ENCODE assay signal across 34 cellular contexts in genomic region chr12:130223767-130224244, GRCh38.
"Had no signal": no experiment of that assay in that cellular context is flagged by ENCODE, and none has a peak within 500 bp of the region (broad histone marks: within the 10 kb centered on the region; RNA-seq: fewer than 3 reads in every experiment).

No MANE protein-coding gene starts in this region.

- H3K27me3 ChIP-seq: body of pancreas had no signal

- H3K4me3 Mint-ChIP-seq: activated B cell treated with CpG ODN at 0.5 μM for 24 hours; activated CD4-positive, alpha-beta memory T cell treated with anti-CD3 and anti-CD28 coated beads for 36 hours; activated CD4-positive, alpha-beta T cell treated with anti-CD3 and anti-CD28 coated beads for 36 hours; activated CD4-positive, alpha-beta T cell treated with anti-CD3 and anti-CD28 coated beads, Interleukin-2, amount 10 ng/mL, durations not matched to agents 24 days and 14 days; activated CD8-positive, alpha-beta memory T cell treated with anti-CD3 and anti-CD28 coated beads, Interleukin-2, amount 10 ng/mL, durations not matched to agents 7 days and 5 days; activated CD8-positive, alpha-beta T cell treated with anti-CD3 and anti-CD28 coated beads, Interleukin-2, amount 10 ng/mL, durations not matched to agents 7 days and 5 days; activated naive CD4-positive, alpha-beta T cell treated with anti-CD3 and anti-CD28 coated beads for 36 hours; activated naive CD4-positive, alpha-beta T cell treated with anti-CD3 and anti-CD28 coated beads, Interleukin-2, amount 50 U/mL, for 24 hours; activated naive CD8-positive, alpha-beta T cell treated with anti-CD3 and anti-CD28 coated beads for 36 hours; activated naive CD8-positive, alpha-beta T cell treated with anti-CD3 and anti-CD28 coated beads, Interleukin-2, amount 50 U/mL, for 24 hours; activated T-helper 1 cell treated with anti-CD3 and anti-CD28 coated beads, Interleukin-12 subunit alpha, Interleukin-12 subunit beta, Interleukin-2, Interleukin-4 antibody, amounts not matched to agents 30 ng/mL and 10 ng/mL and 1 ng/mL, durations not matched to agents 14 hours and 24 hours and 36 hours; T-helper 17 cell; T-helper 2 cell treated with Interferon-gamma antibody and Interleukin-4, amounts not matched to agents 5 μg/mL and 100 μg/mL, for 36 hours had no signal

- H3K27ac Mint-ChIP-seq: activated B cell treated with CpG ODN at 0.5 μM for 24 hours; activated CD4-positive, alpha-beta memory T cell treated with anti-CD3 and anti-CD28 coated beads for 36 hours; activated CD4-positive, alpha-beta T cell treated with anti-CD3 and anti-CD28 coated beads for 36 hours; activated CD4-positive, alpha-beta T cell treated with anti-CD3 and anti-CD28 coated beads, Interleukin-2, amount 10 ng/mL, durations not matched to agents 24 days and 14 days; activated CD8-positive, alpha-beta memory T cell treated with anti-CD3 and anti-CD28 coated beads, Interleukin-2, amount 10 ng/mL, durations not matched to agents 7 days and 5 days; activated CD8-positive, alpha-beta T cell treated with anti-CD3 and anti-CD28 coated beads, Interleukin-2, amount 10 ng/mL, durations not matched to agents 7 days and 5 days; activated naive CD4-positive, alpha-beta T cell treated with anti-CD3 and anti-CD28 coated beads for 36 hours; activated naive CD4-positive, alpha-beta T cell treated with anti-CD3 and anti-CD28 coated beads, Interleukin-2, amount 50 U/mL, for 24 hours; activated naive CD8-positive, alpha-beta T cell treated with anti-CD3 and anti-CD28 coated beads for 36 hours; activated naive CD8-positive, alpha-beta T cell treated with anti-CD3 and anti-CD28 coated beads, Interleukin-2, amount 50 U/mL, for 24 hours; activated T-helper 1 cell treated with anti-CD3 and anti-CD28 coated beads, Interleukin-12 subunit alpha, Interleukin-12 subunit beta, Interleukin-2, Interleukin-4 antibody, amounts not matched to agents 30 ng/mL and 10 ng/mL and 1 ng/mL, durations not matched to agents 14 hours and 24 hours and 36 hours; activated T-helper 2 cell treated with anti-CD3 and anti-CD28 coated beads, Interferon-gamma antibody, Interleukin-2, Interleukin-4, amounts not matched to agents 10 μg/mL and 5 μg/mL and 100 μg/mL, durations not matched to agents 14 hours and 24 hours and 36 hours; T-helper 17 cell; T-helper 2 cell treated with Interferon-gamma antibody and Interleukin-4, amounts not matched to agents 5 μg/mL and 100 μg/mL, for 36 hours had no signal

- H3K36me3 ChIP-seq: adrenal gland, heart left ventricle, WERI-Rb-1 had no signal

- DNase-seq: activated B cell treated with CpG ODN at 0.5 μM for 24 hours; activated CD4-positive, alpha-beta memory T cell treated with anti-CD3 and anti-CD28 coated beads for 36 hours; activated CD4-positive, alpha-beta T cell treated with anti-CD3 and anti-CD28 coated beads for 36 hours; activated CD4-positive, alpha-beta T cell treated with anti-CD3 and anti-CD28 coated beads, Interleukin-2, amount 10 ng/mL, durations not matched to agents 24 days and 14 days; activated CD4-positive, CD25-positive, alpha-beta regulatory T cell treated with anti-CD3 and anti-CD28 coated beads, Interleukin-2, amount 50 U/mL, for 72 hours; activated CD8-positive, alpha-beta memory T cell treated with anti-CD3 and anti-CD28 coated beads, Interleukin-2, amount 10 ng/mL, durations not matched to agents 7 days and 5 days; activated CD8-positive, alpha-beta memory T cell treated with anti-CD3 and anti-CD28 coated beads, Interleukin-2, amount 50 U/mL, for 4 hours; activated CD8-positive, alpha-beta T cell treated with anti-CD3 and anti-CD28 coated beads, Interleukin-2, amount 10 ng/mL, durations not matched to agents 7 days and 5 days; activated effector memory CD4-positive, alpha-beta T cell treated with anti-CD3 and anti-CD28 coated beads, Interleukin-2, amount 50 U/mL, for 16 hours; activated naive CD4-positive, alpha-beta T cell treated with anti-CD3 and anti-CD28 coated beads for 36 hours; activated naive CD8-positive, alpha-beta T cell treated with anti-CD3 and anti-CD28 coated beads for 36 hours; activated naive CD8-positive, alpha-beta T cell treated with anti-CD3 and anti-CD28 coated beads, Interleukin-2, amount 50 U/mL, for 24 hours; activated T-cell treated with anti-CD3 and anti-CD28 coated beads, Interleukin-2, amount 50 U/mL, for 1 hour; activated T-cell treated with anti-CD3 and anti-CD28 coated beads, Interleukin-2, amount 50 U/mL, for 48 hours; adrenal gland; amygdala; aorta; body of pancreas; caudate nucleus; cortex of kidney; dermis blood vessel endothelial cell; effector CD8-positive, alpha-beta T cell; foreskin fibroblast; glutamatergic neuron; heart left ventricle; T-helper 1 cell; T-helper 17 cell; T1000 had no signal

- H3K27me3 Mint-ChIP-seq: activated B cell treated with CpG ODN at 0.5 μM for 24 hours; activated CD8-positive, alpha-beta memory T cell treated with anti-CD3 and anti-CD28 coated beads, Interleukin-2, amount 10 ng/mL, durations not matched to agents 7 days and 5 days; T-helper 17 cell had no signal

- H3K9me3 Mint-ChIP-seq: activated naive CD4-positive, alpha-beta T cell treated with anti-CD3 and anti-CD28 coated beads for 36 hours; activated naive CD8-positive, alpha-beta T cell treated with anti-CD3 and anti-CD28 coated beads for 36 hours had no signal

- H3K36me3 Mint-ChIP-seq: activated CD4-positive, alpha-beta memory T cell treated with anti-CD3 and anti-CD28 coated beads for 36 hours; activated CD8-positive, alpha-beta memory T cell treated with anti-CD3 and anti-CD28 coated beads, Interleukin-2, amount 10 ng/mL, durations not matched to agents 7 days and 5 days; activated naive CD4-positive, alpha-beta T cell treated with anti-CD3 and anti-CD28 coated beads, Interleukin-2, amount 50 U/mL, for 24 hours; activated naive CD8-positive, alpha-beta T cell treated with anti-CD3 and anti-CD28 coated beads for 36 hours had no signal

- H3K27ac ChIP-seq: adrenal gland, heart left ventricle had no signal

- H3K4me1 Mint-ChIP-seq: activated B cell treated with CpG ODN at 0.5 μM for 24 hours; activated CD4-positive, alpha-beta T cell treated with anti-CD3 and anti-CD28 coated beads for 36 hours; activated CD4-positive, alpha-beta T cell treated with anti-CD3 and anti-CD28 coated beads, Interleukin-2, amount 10 ng/mL, durations not matched to agents 24 days and 14 days; activated CD8-positive, alpha-beta memory T cell treated with anti-CD3 and anti-CD28 coated beads, Interleukin-2, amount 10 ng/mL, durations not matched to agents 7 days and 5 days; activated naive CD4-positive, alpha-beta T cell treated with anti-CD3 and anti-CD28 coated beads, Interleukin-2, amount 50 U/mL, for 24 hours; activated naive CD8-positive, alpha-beta T cell treated with anti-CD3 and anti-CD28 coated beads for 36 hours; activated naive CD8-positive, alpha-beta T cell treated with anti-CD3 and anti-CD28 coated beads, Interleukin-2, amount 50 U/mL, for 24 hours; T-helper 17 cell had no signal

- H3K9me3 ChIP-seq: adrenal gland, body of pancreas, heart left ventricle had no signal

- H3K4me1 ChIP-seq: adrenal gland, body of pancreas, heart left ventricle had no signal

- ATAC-seq: activated CD4-positive, alpha-beta T cell treated with anti-CD3 and anti-CD28 coated beads for 36 hours; activated CD8-positive, alpha-beta memory T cell treated with anti-CD3 and anti-CD28 coated beads, Interleukin-2, amount 10 ng/mL, durations not matched to agents 7 days and 5 days; activated CD8-positive, alpha-beta T cell treated with anti-CD3 and anti-CD28 coated beads, Interleukin-2, amount 10 ng/mL, durations not matched to agents 7 days and 5 days; activated naive CD8-positive, alpha-beta T cell treated with anti-CD3 and anti-CD28 coated beads, Interleukin-2, amount 50 U/mL, for 24 hours; esophagus mucosa; heart left ventricle; T-helper 17 cell had no signal

- H3K4me3 ChIP-seq: adrenal gland, body of pancreas, heart left ventricle had no signal
